19 cellular contexts compared by ENCODE assay signal in genomic region chr11:17609536-17610401, GRCh38.
"Had no signal": no experiment of that assay in that cellular context is flagged by ENCODE, and none has a peak within 500 bp of the region (broad histone marks: within the 10 kb centered on the region; RNA-seq: fewer than 3 reads in every experiment).

No MANE protein-coding gene starts in this region.

- H3K9me3 ChIP-seq: mucosa of descending colon, pancreas, sigmoid colon, thoracic aorta, upper lobe of right lung had no signal

- H3K4me3 ChIP-seq: mucosa of descending colon, neural progenitor cell, pancreas, sigmoid colon, thoracic aorta, upper lobe of right lung had no signal

- DNase-seq: activated CD4-positive, alpha-beta T cell treated with anti-CD3 and anti-CD28 coated beads for 4 hours; activated naive CD4-positive, alpha-beta T cell treated with Interleukin-2 at 50 U/mL for 16 hours; activated naive CD8-positive, alpha-beta T cell treated with anti-CD3 and anti-CD28 coated beads, Interleukin-2, amount 50 U/mL, for 24 hours; brain microvascular endothelial cell; central memory CD4-positive, alpha-beta T cell; hypothalamus; kidney glomerular epithelial cell; left ventricle myocardium superior; mesenchymal stem cell; mucosa of descending colon; naive thymus-derived CD4-positive, alpha-beta T cell; sigmoid colon; stimulated activated CD4-positive, alpha-beta T cell treated with anti-CD3 and anti-CD28 coated beads, Interleukin-4, amount 100 ng/mL, for 4 hours; stimulated activated naive B cell treated with anti-CD40 and anti-IgM and Interleukin-4, amounts not matched to agents 10 μg/mL and 1 μg/mL and 100 μg/mL, for 72 hours had no signal

- H3K9ac ChIP-seq: neural progenitor cell had no signal

- H3K36me3 ChIP-seq: brain microvascular endothelial cell, neural progenitor cell, pancreas, sigmoid colon, thoracic aorta, upper lobe of right lung had no signal

- H3K27me3 ChIP-seq: brain microvascular endothelial cell, neural progenitor cell, pancreas, sigmoid colon, upper lobe of right lung had no signal

- H3K4me2 ChIP-seq: neural progenitor cell had no signal

- H2AFZ ChIP-seq: neural progenitor cell had no signal

- H3K27ac ChIP-seq: brain microvascular endothelial cell, neural progenitor cell, pancreas, sigmoid colon, thoracic aorta, upper lobe of right lung had no signal

- ATAC-seq: activated naive CD8-positive, alpha-beta T cell treated with anti-CD3 and anti-CD28 coated beads, Interleukin-2, amount 50 U/mL, for 24 hours; left ventricle myocardium superior; mucosa of descending colon; naive thymus-derived CD4-positive, alpha-beta T cell; pancreas; stimulated activated naive B cell treated with anti-CD40 and anti-IgM and Interleukin-4, amounts not matched to agents 10 μg/mL and 1 μg/mL and 100 μg/mL, for 72 hours; upper lobe of right lung; WTC11 had no signal

- H3K4me1 ChIP-seq: neural progenitor cell, pancreas, sigmoid colon, upper lobe of right lung had no signal
